ENCODE assay signal across 8 cellular contexts in genomic region chr12:120496353-120497340, GRCh38. TPM values are rescaled to one million over a fixed set of nuclear protein-coding genes. Genes with fewer than 3 reads are reported as not detected.
DNase-seq lines count a peak whose midpoint lies in the region; ATAC-seq and TF ChIP-seq lines count a peak whose summit lies in the region.

No MANE protein-coding gene starts in this region.

- peak overlapping the region; percentile 92 for H3K27ac Mint-ChIP-seq in Calu3 (ENCODE audit: unreplicated experiment)

- H3K27me3 Mint-ChIP-seq in Calu3 (ENCODE audit: unreplicated experiment), result no peaks in the 10 kb centered on the region

- H3K27ac ChIP-seq in cingulate gyrus (ENCODE audit: low read depth, low read length), result peak overlapping the region; percentile 98

- intact Hi-C loops in Calu3 (cut with micrococcal nuclease; ENCODE audit: unreplicated experiment), result loop anchor here (1.0 to 5.0 kb wide), 2 partner anchors 41 to 57 kb away; no protein-coding TSS in a partner anchor

- CTCF ChIA-PET in Calu3 (lab: Charles Lee), result interaction anchor here (0.6 to 3.3 kb wide), 5 partner anchors 19 to 392 kb away, joined by 3 to 22 read pairs (median 5); partner anchors contain the start of genes COQ5 and SRSF9

- no peaks in the 10 kb centered on the region for H3K9me3 Mint-ChIP-seq in Calu3 (ENCODE audit: low read depth, unreplicated experiment)

- DNase-seq in Calu3, result peak; percentile 38
- DNase-seq in MV-4-11 (lab: John Stamatoyannopoulos, UW), result peak; percentile 51
- peak; percentile 12 to 28 for DNase-seq in activated CD4-positive, alpha-beta T cell treated with anti-CD3 and anti-CD28 coated beads for 24 hours (ENCODE audit: low read depth in 2 of 2)
- peak; percentile 68 for DNase-seq in left lobe of liver (ENCODE audit: low spot score)
- peak; percentile 33 for DNase-seq in stimulated activated CD4-positive, alpha-beta T cell treated with anti-CD3 and anti-CD28 coated beads, Interleukin-1b, Interleukin-23, amount 100 ng/mL, for 48 hours

- H3K4me3 Mint-ChIP-seq in Calu3 (ENCODE audit: low read depth, unreplicated experiment), result peak overlapping the region; percentile 93

- H3K36me3 Mint-ChIP-seq in Calu3 (ENCODE audit: insufficient read depth, unreplicated experiment), result peaks cover 64% of the 10 kb centered on the region

- H3K4me1 Mint-ChIP-seq in Calu3 (ENCODE audit: low read depth, unreplicated experiment), result peaks cover 25% of the 10 kb centered on the region

- no TSS peak for BruUV-seq in Calu3 (replicated peaks; lab: Mats Ljungman, UMichigan)

- no peak for TF ChIP-seq CTCF in Calu3 (IDR thresholded peaks at IDR 0.05; ENCODE audit: unreplicated experiment)

- ATAC-seq in GM21576 (IDR thresholded peaks at IDR 0.05; ENCODE audit: unreplicated experiment) (peak; percentile 12), left lobe of liver (peak; percentile 71), HG03159 (IDR thresholded peaks at IDR 0.05; ENCODE audit: unreplicated experiment) (no peak)

RNA-seq across cellular contexts. Expression of gene DYNLL1, which starts 0.7 kb away (rescaled TPM):
- total RNA-seq in Calu3 (2022), result 419 and 423 TPM in 2 replicates
- total RNA-seq in left lobe of liver, result 95.7 TPM

RNA-seq across cellular contexts. Expression of gene SRSF9, which starts 27.1 kb away (rescaled TPM):
- total RNA-seq in Calu3 (2022), result 284 and 292 TPM in 2 replicates
- total RNA-seq in left lobe of liver, result 57.8 TPM

RNA-seq across cellular contexts. Expression of gene COQ5, which starts 32.3 kb away (rescaled TPM):
- 33.8 and 36.8 TPM in 2 replicates for total RNA-seq in Calu3 (2022)
- 32.1 TPM for total RNA-seq in left lobe of liver

RNA-seq across cellular contexts. Expression of gene RNF10, which starts 37.5 kb away (rescaled TPM):
- total RNA-seq in Calu3 (2022) (172 and 206 TPM in 2 replicates), left lobe of liver (113 TPM)

RNA-seq across cellular contexts. Expression of gene GATC, which starts 50.4 kb away (rescaled TPM):
- 29.7 and 43.7 TPM in 2 replicates for total RNA-seq in Calu3 (2022)
- 22.9 TPM for total RNA-seq in left lobe of liver
